In the genomic region with DNA sequence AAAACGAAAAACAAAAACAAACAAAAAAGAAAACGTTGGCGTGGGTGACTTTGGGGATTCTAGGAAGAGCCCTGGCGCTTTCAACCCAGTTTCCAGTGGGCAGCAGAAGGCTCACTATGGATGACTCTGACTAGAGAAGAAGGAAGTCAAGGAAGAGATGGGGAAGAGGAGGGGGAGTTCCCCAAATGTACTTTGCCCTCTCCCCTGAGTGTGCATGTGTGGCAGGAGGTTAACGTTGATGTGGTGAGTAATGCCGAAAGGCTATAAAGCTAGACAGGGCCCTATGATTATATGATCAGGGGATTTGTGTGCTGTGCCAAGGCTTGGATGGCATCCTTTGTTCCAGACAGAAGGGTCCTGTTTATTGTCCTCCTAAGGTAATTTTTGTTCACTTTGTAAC, we compare ENCODE assay signal across 14 cellular contexts. TPM values are rescaled to one million over a fixed set of nuclear protein-coding genes. Genes with fewer than 3 reads are reported as not detected.
DNase-seq lines count a peak whose midpoint lies in the region; ATAC-seq and TF ChIP-seq lines count a peak whose summit lies in the region.
"Not testable (repeated sequence)": the region's sequence is repeated elsewhere in the genome, so short reads cannot be mapped to it uniquely, and the experiment has no call there.
"Had no signal": no experiment of that assay in that cellular context is flagged by ENCODE, and none has a peak within 500 bp of the region (broad histone marks: within the 10 kb centered on the region; RNA-seq: fewer than 3 reads in every experiment).

No MANE protein-coding gene starts in this region.

- not testable (repeated sequence) for H4K8ac ChIP-seq in H9 (replicated peaks; ENCODE audit: insufficient read length, low read depth, low read length)

- peak overlapping the region; percentile 16 for H3K27ac ChIP-seq in H9 (ENCODE audit: insufficient read length, low read depth, low read length)
- H3K27ac ChIP-seq in mucosa of rectum (ENCODE audit: low read depth in 2 of 2, low read length in 2 of 2) = peak overlapping the region; percentile 88 to 92
- H3K27ac ChIP-seq in transverse colon = peak overlapping the region; percentile 76 to 89 (median 84)

- intact Hi-C loops in activated T-helper 2 cell treated with anti-CD3 and anti-CD28 coated beads, Interferon-gamma antibody, Interleukin-2, Interleukin-4, amounts not matched to agents 10 μg/mL and 5 μg/mL and 100 μg/mL, durations not matched to agents 14 hours and 24 hours and 36 hours (cut with micrococcal nuclease) = loop anchor here (10.0 kb wide), 2 partner anchors 289 to 421 kb away; a partner anchor contains a TSS
- intact Hi-C loops in Right ventricle myocardium superior (cut with DNase I); transverse colon (cut with DNase I; ENCODE audit: low total_unique reads): not testable (repeated sequence)

- DNase-seq in H9; activated CD4-positive, alpha-beta memory T cell treated with anti-CD3 and anti-CD28 coated beads, Interleukin-2, amount 10 ng/mL, durations not matched to agents 7 days and 5 days; activated T-helper 2 cell treated with anti-CD3 and anti-CD28 coated beads, Interferon-gamma antibody, Interleukin-2, Interleukin-4, amounts not matched to agents 10 μg/mL and 5 μg/mL and 100 μg/mL, durations not matched to agents 14 hours and 24 hours and 36 hours (ENCODE audit: low spot score); Right ventricle myocardium superior: not testable (repeated sequence)
- peak; percentile 34 to 47 for DNase-seq in NOMO-1 (lab: John Stamatoyannopoulos, UW; ENCODE audit: unreplicated experiment in 2 of 2)
- DNase-seq in transverse colon = peak; percentile 71

- H3K27me3 Mint-ChIP-seq in H9 (ENCODE audit: low read depth); T-helper 1 cell treated with Interleukin-12 subunit alpha and Interleukin-12 subunit beta and Interleukin-4 antibody, amounts not matched to agents 30 μg/mL and 1 μg/mL, for 36 hours (ENCODE audit: low read depth); activated CD4-positive, alpha-beta memory T cell treated with anti-CD3 and anti-CD28 coated beads, Interleukin-2, amount 10 ng/mL, durations not matched to agents 7 days and 5 days; activated T-helper 2 cell treated with anti-CD3 and anti-CD28 coated beads, Interferon-gamma antibody, Interleukin-2, Interleukin-4, amounts not matched to agents 10 μg/mL and 5 μg/mL and 100 μg/mL, durations not matched to agents 14 hours and 24 hours and 36 hours (ENCODE audit: low read depth): not testable (repeated sequence)

- POLR2A ChIA-PET in activated CD4-positive, alpha-beta memory T cell treated with anti-CD3 and anti-CD28 coated beads, Interleukin-2, amount 10 ng/mL, durations not matched to agents 7 days and 5 days (lab: Charles Lee) = interaction anchor here (1.4 to 1.8 kb wide), 3 partner anchors 33 to 169 kb away, joined by 3 to 8 read pairs (median 6); no protein-coding TSS in a partner anchor

- not testable (repeated sequence) for H3K23ac ChIP-seq in H9 (ENCODE audit: insufficient read length, low read depth, low read length)

- H4K5ac ChIP-seq in H9 (ENCODE audit: insufficient read length, low read depth, low read length) = not testable (repeated sequence)

- H3K9ac ChIP-seq in H9 (ENCODE audit: extremely low read depth, insufficient read length, low read length) = not testable (repeated sequence)
- H3K9ac ChIP-seq in mucosa of rectum (ENCODE audit: low read depth in 1 of 2, low read length in 2 of 2) = peak overlapping the region in 1 of 2 donors; percentile 10

- H2AK5ac ChIP-seq in H9 (ENCODE audit: insufficient read length, low read length) = not testable (repeated sequence)

- not testable (repeated sequence) for H2BK15ac ChIP-seq in H9 (ENCODE audit: low read depth, low read length)

- no CpG with 5 or more reads among the region's 6 CpGs for WGBS in H9 (ENCODE audit: extremely low coverage, insufficient read length, low lambda C conversion rate)
- WGBS in transverse colon (ENCODE audit: low coverage in 1 of 2), 2 donors = 32 to 48% methylated on average over 5 to 6 of the region's 6 CpGs

- not testable (repeated sequence) for TF ChIP-seq EP300 in transverse colon (IDR thresholded peaks at IDR 0.05; ENCODE audit: low read depth)

- TF ChIP-seq CTCF in H9 (conservative IDR thresholded peaks at IDR 0.05); transverse colon (IDR thresholded peaks at IDR 0.05): not testable (repeated sequence)

- not testable (repeated sequence) for H3K36me3 ChIP-seq in mucosa of rectum (ENCODE audit: control insufficient read depth in 2 of 2, insufficient read depth in 2 of 2, low read length in 2 of 2); transverse colon

- H3K4ac ChIP-seq in H9 (ENCODE audit: low read depth, low read length) = not testable (repeated sequence)

- not testable (repeated sequence) for H2BK5ac ChIP-seq in H9 (ENCODE audit: insufficient read length, low read length)

- not testable (repeated sequence) for H2BK20ac ChIP-seq in H9 (ENCODE audit: low read depth, low read length, poor library complexity, severe bottlenecking)

- H2BK120ac ChIP-seq in H9 (ENCODE audit: low read depth, low read length, poor library complexity, severe bottlenecking) = not testable (repeated sequence)

- not testable (repeated sequence) for H2AFZ ChIP-seq in H9 (ENCODE audit: low read length)

- H4K20me1 ChIP-seq in H9 (ENCODE audit: control insufficient read depth, insufficient read depth, insufficient read length) = not testable (repeated sequence)

- H3K4me2 ChIP-seq in H9 (ENCODE audit: insufficient read depth, insufficient read length, low read length) = not testable (repeated sequence)

- H3K9me3 Mint-ChIP-seq in H9 = not testable (repeated sequence)
- H3K9me3 Mint-ChIP-seq in T-helper 1 cell treated with Interleukin-12 subunit alpha and Interleukin-12 subunit beta and Interleukin-4 antibody, amounts not matched to agents 30 μg/mL and 1 μg/mL, for 36 hours = peaks cover 15% of the 10 kb centered on the region
- peaks cover 14% of the 10 kb centered on the region for H3K9me3 Mint-ChIP-seq in activated CD4-positive, alpha-beta memory T cell treated with anti-CD3 and anti-CD28 coated beads, Interleukin-2, amount 10 ng/mL, durations not matched to agents 7 days and 5 days
- H3K9me3 Mint-ChIP-seq in activated T-helper 2 cell treated with anti-CD3 and anti-CD28 coated beads, Interferon-gamma antibody, Interleukin-2, Interleukin-4, amounts not matched to agents 10 μg/mL and 5 μg/mL and 100 μg/mL, durations not matched to agents 14 hours and 24 hours and 36 hours = peaks cover 17% of the 10 kb centered on the region

- not testable (repeated sequence) for H3K79me2 ChIP-seq in H9 (ENCODE audit: insufficient read depth, low read length)

- H3K4me3 Mint-ChIP-seq in H9; T-helper 1 cell treated with Interleukin-12 subunit alpha and Interleukin-12 subunit beta and Interleukin-4 antibody, amounts not matched to agents 30 μg/mL and 1 μg/mL, for 36 hours; activated CD4-positive, alpha-beta memory T cell treated with anti-CD3 and anti-CD28 coated beads, Interleukin-2, amount 10 ng/mL, durations not matched to agents 7 days and 5 days; activated T-helper 2 cell treated with anti-CD3 and anti-CD28 coated beads, Interferon-gamma antibody, Interleukin-2, Interleukin-4, amounts not matched to agents 10 μg/mL and 5 μg/mL and 100 μg/mL, durations not matched to agents 14 hours and 24 hours and 36 hours (ENCODE audit: low read depth): not testable (repeated sequence)

- not testable (repeated sequence) for H3K9me3 ChIP-seq in H9 (ENCODE audit: control insufficient read depth, low read depth, low read length); mucosa of rectum (ENCODE audit: control insufficient read depth in 2 of 2, low read length in 2 of 2); transverse colon

- TF ChIP-seq POLR2A in transverse colon (IDR thresholded peaks at IDR 0.05) = not testable (repeated sequence)

- not testable (repeated sequence) for H3K36me3 Mint-ChIP-seq in H9 (ENCODE audit: insufficient read depth in 1 of 3, low read depth in 3 of 3)
- H3K36me3 Mint-ChIP-seq in T-helper 1 cell treated with Interleukin-12 subunit alpha and Interleukin-12 subunit beta and Interleukin-4 antibody, amounts not matched to agents 30 μg/mL and 1 μg/mL, for 36 hours (ENCODE audit: low read depth) = peaks cover 16% of the 10 kb centered on the region
- peaks cover 23% of the 10 kb centered on the region for H3K36me3 Mint-ChIP-seq in activated CD4-positive, alpha-beta memory T cell treated with anti-CD3 and anti-CD28 coated beads, Interleukin-2, amount 10 ng/mL, durations not matched to agents 7 days and 5 days (ENCODE audit: low read depth)
- H3K36me3 Mint-ChIP-seq in activated T-helper 2 cell treated with anti-CD3 and anti-CD28 coated beads, Interferon-gamma antibody, Interleukin-2, Interleukin-4, amounts not matched to agents 10 μg/mL and 5 μg/mL and 100 μg/mL, durations not matched to agents 14 hours and 24 hours and 36 hours (ENCODE audit: low read depth) = peaks cover 14% of the 10 kb centered on the region

- CTCF ChIA-PET in activated CD4-positive, alpha-beta memory T cell treated with anti-CD3 and anti-CD28 coated beads, Interleukin-2, amount 10 ng/mL, durations not matched to agents 7 days and 5 days (lab: Charles Lee) = interaction anchor here (0.6 kb wide), 1 partner anchor 108 kb away, joined by 7 read pairs; no protein-coding TSS in a partner anchor

- not testable (repeated sequence) for H3K18ac ChIP-seq in H9 (ENCODE audit: insufficient read length, low read depth, low read length)

- not testable (repeated sequence) for H3T11ph ChIP-seq in H9 (ENCODE audit: low read length)

- H3K27me3 ChIP-seq in H9 (ENCODE audit: insufficient read depth, low read length); mucosa of rectum (ENCODE audit: control insufficient read depth in 2 of 2, insufficient read depth in 2 of 2, low read length in 2 of 2); transverse colon: not testable (repeated sequence)

- H3K4me3 ChIP-seq in mucosa of rectum (ENCODE audit: low read length in 2 of 2) = peak overlapping the region; percentile 49 to 65
- H3K4me3 ChIP-seq in transverse colon = not testable (repeated sequence)

- not testable (repeated sequence) for H3K23me2 ChIP-seq in H9 (ENCODE audit: insufficient read length, low read depth, low read length, poor library complexity, severe bottlenecking)

- H3K4me1 ChIP-seq in H9 (ENCODE audit: insufficient read depth, low read length) = not testable (repeated sequence)
- H3K4me1 ChIP-seq in mucosa of rectum (ENCODE audit: control insufficient read depth in 2 of 2, insufficient read depth in 2 of 2, low read length in 2 of 2) (peaks cover 8 to 25% of the 10 kb centered on the region in 2 donors), transverse colon (peaks cover 0 to 20% (median 7%) of the 10 kb centered on the region in 4 donors)

- H3K4me1 Mint-ChIP-seq in H9 = peaks cover 7 to 12% of the 10 kb centered on the region in 2 experiments
- peaks cover 75% of the 10 kb centered on the region for H3K4me1 Mint-ChIP-seq in T-helper 1 cell treated with Interleukin-12 subunit alpha and Interleukin-12 subunit beta and Interleukin-4 antibody, amounts not matched to agents 30 μg/mL and 1 μg/mL, for 36 hours (ENCODE audit: low read depth)
- H3K4me1 Mint-ChIP-seq in activated CD4-positive, alpha-beta memory T cell treated with anti-CD3 and anti-CD28 coated beads, Interleukin-2, amount 10 ng/mL, durations not matched to agents 7 days and 5 days = peaks cover 75% of the 10 kb centered on the region
- H3K4me1 Mint-ChIP-seq in activated T-helper 2 cell treated with anti-CD3 and anti-CD28 coated beads, Interferon-gamma antibody, Interleukin-2, Interleukin-4, amounts not matched to agents 10 μg/mL and 5 μg/mL and 100 μg/mL, durations not matched to agents 14 hours and 24 hours and 36 hours (ENCODE audit: low read depth) = peaks cover 72% of the 10 kb centered on the region

- not testable (repeated sequence) for H3K14ac ChIP-seq in H9 (ENCODE audit: insufficient read depth, low read length)

- in situ Hi-C loops in transverse colon (cut with MboI; ENCODE audit: low pct_ligation_motif_present in 1 of 4, low pct_unique_long_range_greater_than_20kb in 1 of 4, low sequenced_read_pairs in 3 of 4) = not testable (repeated sequence)

- H2BK12ac ChIP-seq in H9 (ENCODE audit: insufficient read length, low read depth, low read length) = not testable (repeated sequence)

- not testable (repeated sequence) for H3K27ac Mint-ChIP-seq in H9
- H3K27ac Mint-ChIP-seq in T-helper 1 cell treated with Interleukin-12 subunit alpha and Interleukin-12 subunit beta and Interleukin-4 antibody, amounts not matched to agents 30 μg/mL and 1 μg/mL, for 36 hours = peak overlapping the region; percentile 32
- peak overlapping the region; percentile 38 for H3K27ac Mint-ChIP-seq in activated CD4-positive, alpha-beta memory T cell treated with anti-CD3 and anti-CD28 coated beads, Interleukin-2, amount 10 ng/mL, durations not matched to agents 7 days and 5 days
- H3K27ac Mint-ChIP-seq in activated T-helper 2 cell treated with anti-CD3 and anti-CD28 coated beads, Interferon-gamma antibody, Interleukin-2, Interleukin-4, amounts not matched to agents 10 μg/mL and 5 μg/mL and 100 μg/mL, durations not matched to agents 14 hours and 24 hours and 36 hours = peak overlapping the region; percentile 30

- H3K79me1 ChIP-seq in H9 (ENCODE audit: insufficient read depth, low read depth, low read length, poor library complexity, severe bottlenecking) = not testable (repeated sequence)

- not testable (repeated sequence) for H4K91ac ChIP-seq in H9 (ENCODE audit: insufficient read length, low read depth, low read length)

- not testable (repeated sequence) for H3K56ac ChIP-seq in H9 (ENCODE audit: insufficient read length, low read depth, low read length)

- ATAC-seq in Right ventricle myocardium superior (ENCODE audit: poor library complexity) = peak; percentile 29

RNA-seq across cellular contexts. Expression of a gene that starts 0.9 kb away (rescaled TPM):
- total RNA-seq in H9 (2021) (not detected in 2 replicates), Right ventricle myocardium superior (not detected), transverse colon (100 to 1,000 TPM in 3 of 4 donors, 10 to 100 TPM in 1; 26.7 to 226 (median 204) TPM)
- 10 to 100 TPM in 1 of 2 experiments, 1 to 10 TPM in 1; 9.5 to 11.6 TPM for total RNA-seq in activated CD4-positive, alpha-beta memory T cell treated with anti-CD3 and anti-CD28 coated beads, Interleukin-2, amount 10 ng/mL, durations not matched to agents 7 days and 5 days
- total RNA-seq in activated T-helper 2 cell treated with anti-CD3 and anti-CD28 coated beads, Interferon-gamma antibody, Interleukin-2, Interleukin-4, amounts not matched to agents 10 μg/mL and 5 μg/mL and 100 μg/mL, durations not matched to agents 14 hours and 24 hours and 36 hours = 0.51 and 0.66 TPM in 2 replicates
- total RNA-seq: Daoy, GM23248, LHCN-M2, NCI-H460, OCI-LY7, SK-MEL-5 had no signal

Comparison
In these comparisons a context has a peak if more than half of its experiments do, and no peak if none do; other contexts are left out.
1. H3K27ac ChIP-seq: peak in every context shown above with its lines; median percentile 90 in mucosa of rectum; 84 in transverse colon; 16 in H9.